Comparison of ENCODE assay signal across 9 cellular contexts in genomic region chr5:14250778-14251711, GRCh38.
DNase-seq lines count a peak whose midpoint lies in the region; ATAC-seq and TF ChIP-seq lines count a peak whose summit lies in the region.
"Had no signal": no experiment of that assay in that cellular context is flagged by ENCODE, and none has a peak within 500 bp of the region (broad histone marks: within the 10 kb centered on the region; RNA-seq: fewer than 3 reads in every experiment).

No MANE protein-coding gene starts in this region.

- no peak for DNase-seq in WERI-Rb-1
- DNase-seq in foreskin fibroblast = no peak
- no peak for DNase-seq in activated CD4-positive, alpha-beta memory T cell treated with anti-CD3 and anti-CD28 coated beads, Interleukin-2, amount 10 ng/mL, durations not matched to agents 7 days and 5 days
- DNase-seq in mucosa of gallbladder (ENCODE audit: low spot score) = no peak
- no peak for DNase-seq in left lobe of liver (ENCODE audit: low spot score)

- no peaks in the 10 kb centered on the region for H3K36me3 Mint-ChIP-seq in activated CD4-positive, alpha-beta memory T cell treated with anti-CD3 and anti-CD28 coated beads, Interleukin-2, amount 10 ng/mL, durations not matched to agents 7 days and 5 days (ENCODE audit: low read depth)
- H3K36me3 Mint-ChIP-seq: activated naive CD4-positive, alpha-beta T cell treated with anti-CD3 and anti-CD28 coated beads, Interleukin-2, amount 50 U/mL, for 24 hours had no signal

- H3K4me1 ChIP-seq in rectal smooth muscle tissue (ENCODE audit: control insufficient read depth, insufficient read depth, low read length) = peaks cover 13% of the 10 kb centered on the region

- no peak overlapping the region for H3K9ac ChIP-seq in rectal smooth muscle tissue (ENCODE audit: low read length)

- H3K27ac ChIP-seq in WERI-Rb-1 (peak overlapping the region; percentile 57; the same call in 1 of the 2 replicates), rectal smooth muscle tissue (ENCODE audit: low read depth, low read length) (peak overlapping the region; percentile 57)

- H3K4me1 Mint-ChIP-seq in activated CD4-positive, alpha-beta memory T cell treated with anti-CD3 and anti-CD28 coated beads, Interleukin-2, amount 10 ng/mL, durations not matched to agents 7 days and 5 days = no peaks in the 10 kb centered on the region
- H3K4me1 Mint-ChIP-seq: activated naive CD4-positive, alpha-beta T cell treated with anti-CD3 and anti-CD28 coated beads, Interleukin-2, amount 50 U/mL, for 24 hours had no signal

- CTCF ChIA-PET in activated CD4-positive, alpha-beta memory T cell treated with anti-CD3 and anti-CD28 coated beads, Interleukin-2, amount 10 ng/mL, durations not matched to agents 7 days and 5 days (lab: Charles Lee) = interaction anchor here (0.6 kb wide), 1 partner anchor 271 kb away, joined by 3 read pairs; no protein-coding TSS in a partner anchor

- ATAC-seq in GM19043 (IDR thresholded peaks at IDR 0.05; ENCODE audit: low read depth, unreplicated experiment) (peak; percentile 57), HG02885 (IDR thresholded peaks at IDR 0.05; ENCODE audit: poor library complexity, unreplicated experiment) (peak; percentile 58), left lobe of liver (no peak)

- H3K9me3 Mint-ChIP-seq in activated CD4-positive, alpha-beta memory T cell treated with anti-CD3 and anti-CD28 coated beads, Interleukin-2, amount 10 ng/mL, durations not matched to agents 7 days and 5 days = peaks cover 2% of the 10 kb centered on the region
- H3K9me3 Mint-ChIP-seq: activated naive CD4-positive, alpha-beta T cell treated with anti-CD3 and anti-CD28 coated beads, Interleukin-2, amount 50 U/mL, for 24 hours had no signal

- H3K27me3 ChIP-seq in WERI-Rb-1 (ENCODE audit: insufficient read depth, low read depth, severe bottlenecking) (no peaks in the 10 kb centered on the region), rectal smooth muscle tissue (ENCODE audit: control insufficient read depth, insufficient read depth, low read length) (no peaks in the 10 kb centered on the region)

- H3K4me3 Mint-ChIP-seq in activated CD4-positive, alpha-beta memory T cell treated with anti-CD3 and anti-CD28 coated beads, Interleukin-2, amount 10 ng/mL, durations not matched to agents 7 days and 5 days = no peak overlapping the region
- H3K4me3 Mint-ChIP-seq: activated naive CD4-positive, alpha-beta T cell treated with anti-CD3 and anti-CD28 coated beads, Interleukin-2, amount 50 U/mL, for 24 hours had no signal

- no peaks in the 10 kb centered on the region for H3K9me3 ChIP-seq in WERI-Rb-1 (ENCODE audit: severe bottlenecking)

- no peak overlapping the region for H3K27ac Mint-ChIP-seq in activated CD4-positive, alpha-beta memory T cell treated with anti-CD3 and anti-CD28 coated beads, Interleukin-2, amount 10 ng/mL, durations not matched to agents 7 days and 5 days
- H3K27ac Mint-ChIP-seq: activated naive CD4-positive, alpha-beta T cell treated with anti-CD3 and anti-CD28 coated beads, Interleukin-2, amount 50 U/mL, for 24 hours had no signal

- H3K36me3 ChIP-seq in WERI-Rb-1 (no peaks in the 10 kb centered on the region), rectal smooth muscle tissue (ENCODE audit: control insufficient read depth, insufficient read depth, low read length) (no peaks in the 10 kb centered on the region)

- TF ChIP-seq CTCF in WERI-Rb-1 (IDR thresholded peaks at IDR 0.05; ENCODE audit: low read depth, low read length) (no peak), foreskin fibroblast (IDR thresholded peaks at IDR 0.05; ENCODE audit: low read depth, low read length) (no peak)

- H3K27me3 Mint-ChIP-seq in activated CD4-positive, alpha-beta memory T cell treated with anti-CD3 and anti-CD28 coated beads, Interleukin-2, amount 10 ng/mL, durations not matched to agents 7 days and 5 days = no peaks in the 10 kb centered on the region

- H3K4me3 ChIP-seq in WERI-Rb-1 (ENCODE audit: low read depth, low read length) = no peak overlapping the region
- H3K4me3 ChIP-seq in rectal smooth muscle tissue (ENCODE audit: low read length) = no peak overlapping the region
- H3K4me3 ChIP-seq in foreskin fibroblast (ENCODE audit: low read depth in 1 of 2, low read length in 2 of 2) = no peak overlapping the region

- POLR2A ChIA-PET in activated CD4-positive, alpha-beta memory T cell treated with anti-CD3 and anti-CD28 coated beads, Interleukin-2, amount 10 ng/mL, durations not matched to agents 7 days and 5 days (lab: Charles Lee) = no interaction called here
